Comparison of ENCODE assay signal across 1 cellular context in genomic region chr17:8287651-8288335, GRCh38.
TF ChIP-seq lines count a peak whose summit lies in the region.

No MANE protein-coding gene starts in this region.

TF ChIP-seq in K562, 482 proteins besides CTCF, POLR2A, EP300 and RAD21:
- TF ChIP-seq PATZ1 (CRISPR knock-in tag; IDR thresholded peaks at IDR 0.05; ENCODE audit: borderline replicate concordance) (no peak), E2F6 (IDR thresholded peaks at IDR 0.05; ENCODE audit: borderline replicate concordance in 1 of 2, extremely low read depth in 1 of 2, insufficient read depth in 1 of 2, insufficient read length in 1 of 2, low read depth in 1 of 2, low read length in 1 of 2, poor library complexity in 1 of 2, severe bottlenecking in 1 of 2) (peak in 1 of 2 experiments; percentile 32)
